ENCODE assay signal across 20 cellular contexts in genomic region chr9:87622098-87622497, GRCh38.
A peak's percentile ranks its signal among the peaks of the same experiment; 100 is the strongest.
DNase-seq lines count a peak whose midpoint lies in the region; ATAC-seq, FAIRE-seq and TF ChIP-seq lines count a peak whose summit lies in the region.
"Had no signal": no experiment of that assay in that cellular context is flagged by ENCODE, and none has a peak within 500 bp of the region (broad histone marks: within the 10 kb centered on the region; RNA-seq: fewer than 3 reads in every experiment).

No MANE protein-coding gene starts in this region.

- H3K4me3 ChIP-seq in HEK293 (ENCODE audit: low read depth, low read length), result no peak overlapping the region
- no peak overlapping the region for H3K4me3 ChIP-seq in GM12878
- H3K4me3 ChIP-seq in aorta (ENCODE audit: low read length in 2 of 2), result no peak overlapping the region
- H3K4me3 ChIP-seq: BLaER1 treated with 17β-estradiol and CSF1 and Interleukin-3, amounts not matched to agents 10 nM and 100 nM; GM23248; HAP-1 had no signal

- H3K4me2 ChIP-seq in GM12878 (ENCODE audit: control insufficient read depth, insufficient read depth), result no peak overlapping the region
- H3K4me2 ChIP-seq: BLaER1 treated with 17β-estradiol and CSF1 and Interleukin-3, amounts not matched to agents 10 nM and 100 nM had no signal

- H3K9me3 ChIP-seq in HEK293 (ENCODE audit: control insufficient read depth, insufficient read depth, low read depth, low read length) (no peaks in the 10 kb centered on the region), GM12878 (replicated peaks; ENCODE audit: control insufficient read depth, insufficient read depth, low read length) (no peaks in the 10 kb centered on the region), aorta (ENCODE audit: control insufficient read depth, low read length) (peaks cover 4% of the 10 kb centered on the region)
- H3K9me3 ChIP-seq: HAP-1 had no signal

- ATAC-seq in GM12878 (no peak), HG03135 (IDR thresholded peaks at IDR 0.05; ENCODE audit: unreplicated experiment) (no peak), GM18861 (IDR thresholded peaks at IDR 0.05; ENCODE audit: unreplicated experiment) (no peak), aorta (ENCODE audit: low FRiP score) (no peak)
- ATAC-seq: CD8-positive, alpha-beta T cell; HepG2 had no signal

- H3K27ac ChIP-seq in HEK293 (ENCODE audit: extremely low read depth, low read depth, low read length), result no peak overlapping the region
- no peak overlapping the region for H3K27ac ChIP-seq in GM12878 (ENCODE audit: control insufficient read depth, insufficient read depth)
- no peak overlapping the region for H3K27ac ChIP-seq in aorta (ENCODE audit: low read depth in 1 of 2, low read length in 2 of 2)
- H3K27ac ChIP-seq: BLaER1 treated with 17β-estradiol and CSF1 and Interleukin-3, amounts not matched to agents 10 nM and 100 nM; GM23248 had no signal

- no peak for TF ChIP-seq POLR2A in GM12878 (IDR thresholded peaks at IDR 0.05; ENCODE audit: low read depth, low read length)

- TF ChIP-seq EP300 in GM12878 (IDR thresholded peaks at IDR 0.05; ENCODE audit: borderline replicate concordance in 1 of 2, control insufficient read depth in 1 of 2, low read depth in 2 of 2, low read length in 2 of 2), result no peak

- intact Hi-C loops in GM12878 (cut with micrococcal nuclease; ENCODE audit: unreplicated experiment), result no loop called here
- intact Hi-C loops in dendritic cell treated with granulocyte-macrophage colony-stimulating factor and Interleukin-4, amounts not matched to agents 40 ng/mL and 50 ng/mL, for 4 days (cut with micrococcal nuclease), result no loop called here
- intact Hi-C loops in aorta (cut with DNase I), result no loop called here

- BruUV-seq in GM12878 (replicated peaks; lab: Mats Ljungman, UMichigan), result no TSS peak

- H3K9me3 Mint-ChIP-seq in dendritic cell treated with granulocyte-macrophage colony-stimulating factor and Interleukin-4, amounts not matched to agents 40 ng/mL and 50 ng/mL, for 4 days, result peaks cover 7% of the 10 kb centered on the region

- no peaks in the 10 kb centered on the region for H3K79me2 ChIP-seq in GM12878 (ENCODE audit: control insufficient read depth, insufficient read depth, low read length)

- H3K4me1 ChIP-seq in HEK293 (ENCODE audit: control insufficient read depth, insufficient read depth, low read length), result no peaks in the 10 kb centered on the region
- no peaks in the 10 kb centered on the region for H3K4me1 ChIP-seq in GM12878 (ENCODE audit: control insufficient read depth, insufficient read depth, low read length)
- H3K4me1 ChIP-seq in aorta (ENCODE audit: control insufficient read depth in 1 of 2, insufficient read depth in 2 of 2, low read length in 2 of 2), result no peaks in the 10 kb centered on the region

- FAIRE-seq in GM12878 (lab: Jason Lieb, UNC), result no peak
- FAIRE-seq: GM12891, HepG2 had no signal

- RAD21 ChIA-PET in GM12878 (lab: Charles Lee; ENCODE audit: unreplicated experiment), result no interaction called here

- H3K36me3 ChIP-seq in HEK293 (ENCODE audit: control insufficient read depth in 2 of 2, insufficient read depth in 1 of 2, low read length in 2 of 2) (peaks cover 0 to 35% of the 10 kb centered on the region in 2 experiments; a peak in 1 of 3 replicates), GM12878 (ENCODE audit: control insufficient read depth in 2 of 2, insufficient read depth in 2 of 2, low read length in 1 of 2) (peaks cover 0 to 9% of the 10 kb centered on the region in 2 experiments; a peak in 3 of 4 replicates), aorta (ENCODE audit: control insufficient read depth in 1 of 2, insufficient read depth in 2 of 2, low read length in 1 of 2) (no peaks in the 10 kb centered on the region)
- H3K36me3 ChIP-seq: HAP-1 had no signal

- peaks cover 95% of the 10 kb centered on the region for H3K36me3 Mint-ChIP-seq in dendritic cell treated with granulocyte-macrophage colony-stimulating factor and Interleukin-4, amounts not matched to agents 40 ng/mL and 50 ng/mL, for 4 days (ENCODE audit: low read depth)
- H3K36me3 Mint-ChIP-seq: CD8-positive, alpha-beta T cell; IgD-negative memory B cell had no signal

- no peak for TF ChIP-seq RAD21 in GM12878 (IDR thresholded peaks at IDR 0.05; ENCODE audit: insufficient read depth, low read depth, low read length)

- H3K27me3 ChIP-seq in GM12878 (replicated peaks in 1 of 2; ENCODE audit: control insufficient read depth in 2 of 2, insufficient read depth in 2 of 2, low read length in 1 of 2) (no peaks in the 10 kb centered on the region), aorta (ENCODE audit: control insufficient read depth in 1 of 2, insufficient read depth in 2 of 2, low read length in 1 of 2) (no peaks in the 10 kb centered on the region)
- H3K27me3 ChIP-seq: BLaER1 treated with 17β-estradiol and CSF1 and Interleukin-3, amounts not matched to agents 10 nM and 100 nM had no signal

- WGBS in GM12878 (ENCODE audit: insufficient coverage, insufficient replicate concordance, low lambda C conversion rate, missing lambda C conversion rate), result 98% methylated on average over 4 of the region's 4 CpGs
- WGBS in aorta, 2 donors, result 95% methylated on average over 4 of the region's 4 CpGs

- CTCF ChIA-PET in HEK293 (lab: Yijun Ruan, JAX), result interaction anchor here (0.7 kb wide), 1 partner anchor 22 kb away, joined by 3 read pairs; no protein-coding TSS in a partner anchor
- CTCF ChIA-PET in GM12878 (lab: Yijun Ruan, JAX), result no interaction called here

- no peaks in the 10 kb centered on the region for H3K27me3 Mint-ChIP-seq in dendritic cell treated with granulocyte-macrophage colony-stimulating factor and Interleukin-4, amounts not matched to agents 40 ng/mL and 50 ng/mL, for 4 days

- POLR2A ChIA-PET in HEK293 (lab: Yijun Ruan, JAX) (no interaction called here), GM12878 (lab: Charles Lee) (no interaction called here)

- H3K27ac Mint-ChIP-seq in dendritic cell treated with granulocyte-macrophage colony-stimulating factor and Interleukin-4, amounts not matched to agents 40 ng/mL and 50 ng/mL, for 4 days, result peak overlapping the region; percentile 76
- H3K27ac Mint-ChIP-seq: CD8-positive, alpha-beta T cell; IgD-negative memory B cell had no signal

- H2AFZ ChIP-seq in GM12878 (ENCODE audit: control insufficient read depth, low read depth, low read length), result no peak overlapping the region
- H2AFZ ChIP-seq: GM23248 had no signal

- DNase-seq in GM12878 (ENCODE audit: low read depth, low spot score) (no peak), middle frontal gyrus (ENCODE audit: extremely low spot score, low spot score) (peak; percentile 30), aorta (no peak), germinal center (ENCODE audit: low spot score) (no peak)
- DNase-seq: 8988T; CD8-positive, alpha-beta T cell; DMS 273 treated with DMSO at 0.1 percent for 48 hours; DMS53; DND-41; EL; GM23248 had no signal

- no peaks in the 10 kb centered on the region for H4K20me1 ChIP-seq in GM12878 (ENCODE audit: control insufficient read depth, insufficient read depth)

- SMC1A ChIA-PET in GM12878 (lab: Charles Lee; ENCODE audit: uncharacterized antibody, unreplicated experiment), result no interaction called here

- peaks cover 63% of the 10 kb centered on the region for H3K4me1 Mint-ChIP-seq in dendritic cell treated with granulocyte-macrophage colony-stimulating factor and Interleukin-4, amounts not matched to agents 40 ng/mL and 50 ng/mL, for 4 days (ENCODE audit: low read depth)
- H3K4me1 Mint-ChIP-seq: IgD-negative memory B cell had no signal

- H3K9ac ChIP-seq in GM12878 (ENCODE audit: control insufficient read depth, insufficient read depth, low read length), result no peak overlapping the region
- H3K9ac ChIP-seq: BLaER1 treated with 17β-estradiol and CSF1 and Interleukin-3, amounts not matched to agents 10 nM and 100 nM; GM23248 had no signal

- H3K4me3 Mint-ChIP-seq in dendritic cell treated with granulocyte-macrophage colony-stimulating factor and Interleukin-4, amounts not matched to agents 40 ng/mL and 50 ng/mL, for 4 days, result peak overlapping the region; percentile 44
- H3K4me3 Mint-ChIP-seq: CD8-positive, alpha-beta T cell; IgD-negative memory B cell had no signal

- in situ Hi-C loops in GM12878 (cut with MboI), result no loop called here

- TF ChIP-seq CTCF in HEK293 (tag by site-specific recombination; IDR thresholded peaks at IDR 0.05) (no peak), GM12878 (IDR thresholded peaks at IDR 0.05 in 2 of 3, conservative IDR thresholded peaks at IDR 0.05 in 1 of 3; ENCODE audit: control insufficient read depth in 2 of 3, extremely low read depth in 1 of 3, insufficient read depth in 1 of 3, low read depth in 3 of 3, low read length in 3 of 3) (no peak)

TF ChIP-seq in HEK293, 187 proteins besides CTCF, POLR2A, EP300 and RAD21:
- TF ChIP-seq ZNF544 (tag by site-specific recombination; IDR thresholded peaks at IDR 0.05) (no peak), ZNF843 (tag by site-specific recombination; IDR thresholded peaks at IDR 0.05) (no peak), EGR2 (tag by site-specific recombination; IDR thresholded peaks at IDR 0.05; ENCODE audit: low read depth) (peak; percentile 68), ZFHX2 (tag by site-specific recombination; conservative IDR thresholded peaks at IDR 0.05) (peak; percentile 57)

TF ChIP-seq in GM12878, 131 proteins besides CTCF, POLR2A, EP300 and RAD21:
- TF ChIP-seq RAD51 (IDR thresholded peaks at IDR 0.05) (no peak), RUNX3 (IDR thresholded peaks at IDR 0.05; ENCODE audit: low read length) (peak; percentile 11; the same call in 1 of the 2 replicates)
